ENCODE assay signal across 29 cellular contexts in genomic region chr9:134420974-134421432, GRCh38.
DNase-seq lines count a peak whose midpoint lies in the region; ATAC-seq, FAIRE-seq and TF ChIP-seq lines count a peak whose summit lies in the region.
"Had no signal": no experiment of that assay in that cellular context is flagged by ENCODE, and none has a peak within 500 bp of the region (broad histone marks: within the 10 kb centered on the region; RNA-seq: fewer than 3 reads in every experiment).

No MANE protein-coding gene starts in this region.

- no peak overlapping the region for H2AFZ ChIP-seq in astrocyte (ENCODE audit: low read depth, low read length)

- H3K27ac Mint-ChIP-seq in astrocyte (ENCODE audit: unreplicated experiment), result peak overlapping the region; percentile 41
- peak overlapping the region; percentile 10 for H3K27ac Mint-ChIP-seq in mesothelial cell of epicardium
- H3K27ac Mint-ChIP-seq: memory B cell; stimulated activated naive CD8-positive, alpha-beta T cell treated with anti-CD3 and anti-CD28 coated beads, Interleukin-15, Interleukin-2, amounts not matched to agents 100 ng/mL and 50 ng/mL, for 24 hours; T-helper 1 cell treated with Interleukin-12 subunit alpha and Interleukin-12 subunit beta and Interleukin-4 antibody, amounts not matched to agents 30 μg/mL and 1 μg/mL, for 36 hours had no signal

- peaks cover 6% of the 10 kb centered on the region for H3K36me3 Mint-ChIP-seq in astrocyte (ENCODE audit: low read depth, unreplicated experiment)
- peaks cover 5% of the 10 kb centered on the region for H3K36me3 Mint-ChIP-seq in mesothelial cell of epicardium

- H3K36me3 ChIP-seq in astrocyte (ENCODE audit: insufficient read depth, low read length) (no peaks in the 10 kb centered on the region), breast epithelium (no peaks in the 10 kb centered on the region)
- H3K36me3 ChIP-seq: brain microvascular endothelial cell, HAP-1 had no signal

- no peak for ATAC-seq in GM18907 (IDR thresholded peaks at IDR 0.05; ENCODE audit: unreplicated experiment)

- H3K27me3 Mint-ChIP-seq in astrocyte (ENCODE audit: low read depth, unreplicated experiment) (no peaks in the 10 kb centered on the region), mesothelial cell of epicardium (ENCODE audit: low read depth) (no peaks in the 10 kb centered on the region)
- H3K27me3 Mint-ChIP-seq: memory B cell; progenitor cell of endocrine pancreas; stimulated activated naive CD8-positive, alpha-beta T cell treated with anti-CD3 and anti-CD28 coated beads, Interleukin-15, Interleukin-2, amounts not matched to agents 100 ng/mL and 50 ng/mL, for 24 hours had no signal

- H3K9ac ChIP-seq in astrocyte (ENCODE audit: low read length), result no peak overlapping the region
- H3K9ac ChIP-seq: BLaER1 treated with 17β-estradiol and CSF1 and Interleukin-3, amounts not matched to agents 10 nM and 100 nM had no signal

- H3K4me1 Mint-ChIP-seq in astrocyte (ENCODE audit: low read depth, unreplicated experiment) (no peaks in the 10 kb centered on the region), mesothelial cell of epicardium (peaks cover 9% of the 10 kb centered on the region)
- H3K4me1 Mint-ChIP-seq: memory B cell had no signal

- H3K4me2 ChIP-seq in astrocyte (ENCODE audit: low read length), result no peak overlapping the region

- TF ChIP-seq POLR2A in breast epithelium (IDR thresholded peaks at IDR 0.05), result no peak

- H3K4me1 ChIP-seq in astrocyte (ENCODE audit: insufficient read depth, low read length) (no peaks in the 10 kb centered on the region), breast epithelium (no peaks in the 10 kb centered on the region)
- H3K4me1 ChIP-seq: Caco-2, HAP-1 had no signal

- DNase-seq in NCI-H2107 treated with DMSO at 0.1 percent for 48 hours (lab: John Stamatoyannopoulos, UW; ENCODE audit: unreplicated experiment) (peak; percentile 27), astrocyte (ENCODE audit: low read depth) (no peak), mesothelial cell of epicardium (ENCODE audit: low spot score in 2 of 2, unreplicated experiment in 2 of 2) (no peak), NCI-H1930 (lab: John Stamatoyannopoulos, UW) (no peak), breast epithelium (ENCODE audit: low spot score in 2 of 2) (no peak)
- DNase-seq: activated CD4-positive, alpha-beta T cell treated with anti-CD3 and anti-CD28 coated beads for 4 hours; activated naive CD4-positive, alpha-beta T cell; activated T-cell treated with anti-CD3 and anti-CD28 coated beads, Interleukin-2, amount 50 U/mL, for 48 hours; brain microvascular endothelial cell; Caco-2; effector memory CD4-positive, alpha-beta T cell; foreskin melanocyte; GDM1; hippocampal formation; left cardiac atrium; NCI-H1092; NCI-H187; NCI-H446; NCI-H774; thyroid gland had no signal

- H3K9me3 ChIP-seq in astrocyte (ENCODE audit: insufficient read depth, low read depth, low read length), result no peaks in the 10 kb centered on the region
- no peaks in the 10 kb centered on the region for H3K9me3 ChIP-seq in breast epithelium
- H3K9me3 ChIP-seq: BLaER1 treated with 17β-estradiol and CSF1 and Interleukin-3, amounts not matched to agents 10 nM and 100 nM; Caco-2; HAP-1; thyroid gland had no signal

- TF ChIP-seq CTCF in astrocyte (IDR thresholded peaks at IDR 0.05; ENCODE audit: insufficient read depth, low read depth, low read length), result no peak
- no peak for TF ChIP-seq CTCF in mesothelial cell of epicardium (IDR thresholded peaks at IDR 0.05; ENCODE audit: unreplicated experiment)
- TF ChIP-seq CTCF in breast epithelium (IDR thresholded peaks at IDR 0.05), result no peak

- H3K27ac ChIP-seq in astrocyte (ENCODE audit: low read depth, low read length) (no peak overlapping the region), temporal lobe (ENCODE audit: low read depth, low read length) (peak overlapping the region; percentile 65), breast epithelium (peak overlapping the region in 1 of 2 donors; percentile 52)
- H3K27ac ChIP-seq: BLaER1 treated with 17β-estradiol and CSF1 and Interleukin-3, amounts not matched to agents 10 nM and 100 nM; brain microvascular endothelial cell; thyroid gland had no signal

- no peaks in the 10 kb centered on the region for H3K27me3 ChIP-seq in astrocyte (ENCODE audit: insufficient read depth, low read length)
- H3K27me3 ChIP-seq in breast epithelium, result no peaks in the 10 kb centered on the region
- H3K27me3 ChIP-seq: BLaER1 treated with 17β-estradiol and CSF1 and Interleukin-3, amounts not matched to agents 10 nM and 100 nM; brain microvascular endothelial cell; thyroid gland had no signal

- H3K4me3 ChIP-seq in astrocyte (ENCODE audit: insufficient read depth, low read depth, low read length) (no peak overlapping the region), breast epithelium (no peak overlapping the region)
- H3K4me3 ChIP-seq: BLaER1 treated with 17β-estradiol and CSF1 and Interleukin-3, amounts not matched to agents 10 nM and 100 nM; HAP-1; thyroid gland had no signal

- no peak overlapping the region for H3K4me3 Mint-ChIP-seq in astrocyte (ENCODE audit: unreplicated experiment)
- no peak overlapping the region for H3K4me3 Mint-ChIP-seq in mesothelial cell of epicardium
- H3K4me3 Mint-ChIP-seq: memory B cell; stimulated activated naive CD8-positive, alpha-beta T cell treated with anti-CD3 and anti-CD28 coated beads, Interleukin-15, Interleukin-2, amounts not matched to agents 100 ng/mL and 50 ng/mL, for 24 hours; T-helper 1 cell treated with Interleukin-12 subunit alpha and Interleukin-12 subunit beta and Interleukin-4 antibody, amounts not matched to agents 30 μg/mL and 1 μg/mL, for 36 hours had no signal

- intact Hi-C loops in breast epithelium (cut with DNase I; ENCODE audit: low total_unique reads), result loop anchor here (5.0 kb wide), 1 partner anchor 661 kb away; no protein-coding TSS in a partner anchor

- no peaks in the 10 kb centered on the region for H3K9me3 Mint-ChIP-seq in astrocyte (ENCODE audit: unreplicated experiment)
- H3K9me3 Mint-ChIP-seq in mesothelial cell of epicardium, result no peaks in the 10 kb centered on the region
- H3K9me3 Mint-ChIP-seq: memory B cell; stimulated activated naive CD8-positive, alpha-beta T cell treated with anti-CD3 and anti-CD28 coated beads, Interleukin-15, Interleukin-2, amounts not matched to agents 100 ng/mL and 50 ng/mL, for 24 hours; T-helper 1 cell treated with Interleukin-12 subunit alpha and Interleukin-12 subunit beta and Interleukin-4 antibody, amounts not matched to agents 30 μg/mL and 1 μg/mL, for 36 hours had no signal

- no peak for FAIRE-seq in astrocyte (lab: Jason Lieb, UNC)
- FAIRE-seq: colon had no signal

- peaks cover 33% of the 10 kb centered on the region for H4K20me1 ChIP-seq in astrocyte (ENCODE audit: insufficient read depth, low read length)

- no peaks in the 10 kb centered on the region for H3K79me2 ChIP-seq in astrocyte (ENCODE audit: insufficient read depth, low read length)
